Comparison of ENCODE assay signal across 21 cellular contexts in the genomic region with DNA sequence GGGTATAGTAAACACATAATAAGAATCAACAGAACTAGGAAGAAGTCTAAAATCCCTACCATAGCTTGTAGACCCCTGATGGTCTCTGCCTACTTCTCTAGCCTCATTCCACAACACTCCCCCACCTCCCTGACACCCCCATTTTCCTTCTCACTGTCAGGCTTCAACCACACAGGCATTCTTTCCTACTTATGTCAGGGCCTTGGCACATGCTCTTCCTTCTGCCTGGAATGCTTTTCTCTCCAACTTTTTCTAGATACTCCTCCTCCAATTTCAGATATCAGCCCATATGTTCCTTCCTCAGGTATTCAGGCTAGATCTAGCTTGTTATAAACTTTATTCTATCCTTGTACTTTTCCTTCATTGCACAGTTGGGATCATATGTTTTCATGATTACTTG.
DNase-seq lines count a peak whose midpoint lies in the region; ATAC-seq, FAIRE-seq and TF ChIP-seq lines count a peak whose summit lies in the region.
"Had no signal": no experiment of that assay in that cellular context is flagged by ENCODE, and none has a peak within 500 bp of the region (broad histone marks: within the 10 kb centered on the region; RNA-seq: fewer than 3 reads in every experiment).

No MANE protein-coding gene starts in this region.

- H3K4me1 ChIP-seq in GM23248 (ENCODE audit: insufficient read depth), result peaks cover 10% of the 10 kb centered on the region
- H3K4me1 ChIP-seq in body of pancreas, result no peaks in the 10 kb centered on the region
- no peaks in the 10 kb centered on the region for H3K4me1 ChIP-seq in kidney (ENCODE audit: control insufficient read depth in 1 of 2, insufficient read depth in 1 of 2, low read depth in 1 of 2, low read length in 2 of 2)
- H3K4me1 ChIP-seq: SJSA1 had no signal

- no peaks in the 10 kb centered on the region for H4K20me1 ChIP-seq in GM23248 (ENCODE audit: insufficient read depth)

- H3K9me3 ChIP-seq in GM23248 (ENCODE audit: low read depth), result no peaks in the 10 kb centered on the region
- H3K9me3 ChIP-seq in body of pancreas, result no peaks in the 10 kb centered on the region
- H3K9me3 ChIP-seq in kidney (ENCODE audit: control insufficient read depth in 1 of 2, low read length in 2 of 2), result no peaks in the 10 kb centered on the region
- H3K9me3 ChIP-seq: SJSA1 had no signal

- H3K9me2 ChIP-seq in GM23248 (ENCODE audit: insufficient read depth), result no peaks in the 10 kb centered on the region

- no peak overlapping the region for H2AFZ ChIP-seq in GM23248

- no peak for TF ChIP-seq POLR2A in body of pancreas (IDR thresholded peaks at IDR 0.05)

- no peak for ATAC-seq in body of pancreas
- no peak for ATAC-seq in GM18520 (IDR thresholded peaks at IDR 0.05; ENCODE audit: unreplicated experiment)
- ATAC-seq: Right ventricle myocardium inferior had no signal

- in situ Hi-C loops in GM23248 (cut with MboI) (no loop called here), astrocyte of the cerebellum (cut with HindIII; ENCODE audit: low sequenced_read_pairs) (no loop called here)

- H3K9ac ChIP-seq in GM23248 (no peak overlapping the region), kidney (ENCODE audit: low read length in 2 of 2) (no peak overlapping the region)

- FAIRE-seq in kidney (lab: Jason Lieb, UNC), result no peak
- FAIRE-seq: RCC 7860 had no signal

- intact Hi-C loops in body of pancreas (cut with DNase I) (no loop called here), kidney (cut with DNase I) (no loop called here), head of caudate nucleus (cut with DNase I) (no loop called here)

- no peak overlapping the region for H3K4me2 ChIP-seq in GM23248 (ENCODE audit: unreplicated experiment)

- no peak overlapping the region for H3K27ac ChIP-seq in GM23248
- H3K27ac ChIP-seq in body of pancreas, result no peak overlapping the region
- H3K27ac ChIP-seq in kidney (ENCODE audit: low read depth in 2 of 2, low read length in 2 of 2), result no peak overlapping the region
- H3K27ac ChIP-seq: SJSA1 had no signal

- H3K4me3 ChIP-seq in AG10803 (ENCODE audit: low read length), result no peak overlapping the region
- H3K4me3 ChIP-seq in GM23248, result no peak overlapping the region
- no peak overlapping the region for H3K4me3 ChIP-seq in astrocyte of the cerebellum (ENCODE audit: low read depth, low read length)
- H3K4me3 ChIP-seq in body of pancreas, result no peak overlapping the region
- H3K4me3 ChIP-seq in kidney (ENCODE audit: low read length in 2 of 2), result no peak overlapping the region
- H3K4me3 ChIP-seq: SJSA1 had no signal

- H3K79me2 ChIP-seq in GM23248 (ENCODE audit: insufficient read depth), result no peaks in the 10 kb centered on the region

- H3K27me3 ChIP-seq in GM23248 (replicated peaks; ENCODE audit: insufficient read depth), result no peaks in the 10 kb centered on the region
- H3K27me3 ChIP-seq in body of pancreas, result no peaks in the 10 kb centered on the region
- H3K27me3 ChIP-seq: SJSA1 had no signal

- H3F3A ChIP-seq in GM23248 (ENCODE audit: insufficient read depth), result no peaks in the 10 kb centered on the region

- TF ChIP-seq CTCF in AG10803 (conservative IDR thresholded peaks at IDR 0.05; ENCODE audit: low read length), result no peak
- TF ChIP-seq CTCF in astrocyte of the cerebellum (IDR thresholded peaks at IDR 0.05; ENCODE audit: low read depth, low read length, missing control alignments), result no peak
- TF ChIP-seq CTCF in body of pancreas (IDR thresholded peaks at IDR 0.05), result no peak
- TF ChIP-seq CTCF in kidney (IDR thresholded peaks at IDR 0.05; ENCODE audit: borderline replicate concordance, extremely low read depth, insufficient read depth), result no peak

- DNase-seq in AG10803 (ENCODE audit: low read depth), result peak; percentile 34
- peak; percentile 50 for DNase-seq in GM23248
- peak; percentile 13 for DNase-seq in astrocyte of the cerebellum (ENCODE audit: low read depth)
- peak; percentile 8 for DNase-seq in iris pigment epithelial cell (ENCODE audit: low read depth)
- DNase-seq in body of pancreas, result no peak
- DNase-seq in kidney, result no peak
- no peak for DNase-seq in head of caudate nucleus
- DNase-seq: 8988T, H9, HFFc6, MM.1S, NCI-H1048, NCI-H1417 treated with DMSO at 0.1 percent for 48 hours, NCI-H2029 treated with DMSO at 0.1 percent for 48 hours, NCI-H2171, NCI-H524 treated with DMSO at 0.1 percent for 48 hours, OCI-M1 had no signal

- H3K36me3 ChIP-seq in GM23248 (ENCODE audit: low read depth) (no peaks in the 10 kb centered on the region), body of pancreas (replicated peaks in 1 of 2; ENCODE audit: insufficient read depth in 1 of 2, low read depth in 2 of 2) (no peaks in the 10 kb centered on the region), kidney (ENCODE audit: control insufficient read depth in 1 of 2, insufficient read depth in 2 of 2, low read length in 2 of 2) (no peaks in the 10 kb centered on the region)
- H3K36me3 ChIP-seq: SJSA1 had no signal

Comparison
In these comparisons a context has a peak if more than half of its experiments do, and no peak if none do; other contexts are left out.
1. DNase-seq: peak in AG10803 (single experiment), GM23248 (single experiment), astrocyte of the cerebellum (single experiment) and iris pigment epithelial cell (single experiment); none in body of pancreas (0 of 4), kidney (single experiment) and head of caudate nucleus (0 of 42).